35 cellular contexts compared by ENCODE assay signal in genomic region chr17:18987862-18988545, GRCh38. TPM values are rescaled to one million over a fixed set of nuclear protein-coding genes. Genes with fewer than 3 reads are reported as not detected.
DNase-seq lines count a peak whose midpoint lies in the region; ATAC-seq and TF ChIP-seq lines count a peak whose summit lies in the region.
"Had no signal": no experiment of that assay in that cellular context is flagged by ENCODE, and none has a peak within 500 bp of the region (broad histone marks: within the 10 kb centered on the region; RNA-seq: fewer than 3 reads in every experiment).

No MANE protein-coding gene starts in this region.

- no TSS peak for BruUV-seq in Panc1 (replicated peaks; lab: Mats Ljungman, UMichigan)

- H3K4me3 ChIP-seq in left ventricle myocardium inferior (no peak overlapping the region), Panc1 (ENCODE audit: low read depth in 2 of 2, low read length in 2 of 2) (no peak overlapping the region), liver (ENCODE audit: low read depth in 1 of 3, low read length in 3 of 3) (no peak overlapping the region), suprapubic skin (no peak overlapping the region)
- H3K4me3 ChIP-seq: coronary artery, testis, vagina had no signal

- H3K9me3 ChIP-seq in left ventricle myocardium inferior (replicated peaks) (no peaks in the 10 kb centered on the region), Panc1 (ENCODE audit: control insufficient read depth, insufficient read depth, low read depth, low read length) (no peaks in the 10 kb centered on the region), liver (ENCODE audit: control insufficient read depth in 4 of 4, low read length in 3 of 4) (no peaks in the 10 kb centered on the region), suprapubic skin (no peaks in the 10 kb centered on the region)
- H3K9me3 ChIP-seq: testis, vagina had no signal

- intact Hi-C loops in Right ventricle myocardium inferior (cut with DNase I) = no loop called here
- intact Hi-C loops in left ventricle myocardium inferior (cut with micrococcal nuclease) = no loop called here
- intact Hi-C loops in Panc1 (cut with micrococcal nuclease; ENCODE audit: unreplicated experiment) = no loop called here

- H3K4me1 ChIP-seq in left ventricle myocardium inferior (peaks cover 13% of the 10 kb centered on the region), Panc1 (ENCODE audit: control insufficient read depth, insufficient read depth, low read length) (0 out of 2 replicates have a peak, but pooled peaks cover 4% of the 10 kb centered on the region), liver (ENCODE audit: control insufficient read depth in 4 of 4, insufficient read depth in 4 of 4, low read length in 3 of 4) (peaks cover 21 to 56% (median 42%) of the 10 kb centered on the region in 4 donors), suprapubic skin (peaks cover 76% of the 10 kb centered on the region)
- H3K4me1 ChIP-seq: testis had no signal

- H3K36me3 ChIP-seq in left ventricle myocardium inferior (no peaks in the 10 kb centered on the region), Panc1 (ENCODE audit: control insufficient read depth, insufficient read depth, low read length) (no peaks in the 10 kb centered on the region), liver (ENCODE audit: control insufficient read depth in 4 of 4, insufficient read depth in 3 of 4, low read depth in 1 of 4, low read length in 3 of 4) (peaks cover 0 to 5% (median 2%) of the 10 kb centered on the region in 4 donors), suprapubic skin (no peaks in the 10 kb centered on the region)
- H3K36me3 ChIP-seq: vagina had no signal

- POLR2A ChIA-PET in Panc1 (lab: Charles Lee) = no interaction called here

- CTCF ChIA-PET in Panc1 (lab: Charles Lee) = no interaction called here

- no peak overlapping the region for H3K9ac ChIP-seq in liver (ENCODE audit: low read depth in 1 of 2, low read length in 2 of 2)

- peak; percentile 67 for DNase-seq in Right ventricle myocardium inferior (ENCODE audit: missing footprints)
- DNase-seq in left ventricle myocardium inferior = no peak
- no peak for DNase-seq in Panc1 (ENCODE audit: low read depth, low spot score)
- DNase-seq in suprapubic skin (ENCODE audit: low spot score in 2 of 2) = no peak
- DNase-seq in inferior parietal cortex (ENCODE audit: extremely low spot score) = no peak
- no peak for DNase-seq in SKM-1 (lab: John Stamatoyannopoulos, UW; ENCODE audit: unreplicated experiment)
- DNase-seq: activated CD4-positive, CD25-positive, alpha-beta regulatory T cell treated with anti-CD3 and anti-CD28 coated beads, Interleukin-2, amount 50 U/mL, for 72 hours; activated CD8-positive, alpha-beta T cell treated with anti-CD3 and anti-CD28 coated beads for 36 hours; CD8-positive, alpha-beta T cell; DMS 273 treated with DMSO at 0.1 percent for 48 hours; endodermal cell; foreskin melanocyte; hippocampal formation; midbrain; natural killer cell; NCI-H1092 treated with DMSO at 0.1 percent for 48 hours; NCI-H187; NCI-H526 treated with DMSO at 0.1 percent for 48 hours; stimulated activated CD4-positive, alpha-beta T cell treated with anti-CD3 and anti-CD28 coated beads, Interleukin-12 subunit alpha, Interleukin-12 subunit beta, amount 100 ng/mL, for 4 hours; stimulated activated naive B cell treated with anti-CD40 and anti-IgM and Interleukin-4, amounts not matched to agents 10 μg/mL and 1 μg/mL and 100 μg/mL, for 72 hours; testis had no signal

- peak; percentile 12 for ATAC-seq in Right ventricle myocardium inferior
- ATAC-seq in Panc1 = peak; percentile 15; the same call in 1 of the 2 replicates
- no peak for ATAC-seq in HG02981 (IDR thresholded peaks at IDR 0.05; ENCODE audit: unreplicated experiment)
- ATAC-seq: activated CD8-positive, alpha-beta T cell treated with anti-CD3 and anti-CD28 coated beads for 36 hours; activated naive CD4-positive, alpha-beta T cell treated with anti-CD3 and anti-CD28 coated beads, Interleukin-2, amount 50 U/mL, for 72 hours; CD8-positive, alpha-beta T cell; esophagus mucosa; natural killer cell; stimulated activated naive B cell treated with anti-CD40 and anti-IgM and Interleukin-4, amounts not matched to agents 10 μg/mL and 1 μg/mL and 100 μg/mL, for 72 hours had no signal

- in situ Hi-C loops in Panc1 (cut with HindIII; ENCODE audit: low pct_unique_long_range_greater_than_20kb, low sequenced_read_pairs) = no loop called here

- peak in 1 of 2 donors; percentile 60 for TF ChIP-seq RAD21 in liver (IDR thresholded peaks at IDR 0.05)

- no peak overlapping the region for H3K27ac ChIP-seq in left ventricle myocardium inferior (replicated peaks)
- no peak overlapping the region for H3K27ac ChIP-seq in Panc1 (ENCODE audit: low read length)
- peak overlapping the region; percentile 69 to 80 for H3K27ac ChIP-seq in liver (ENCODE audit: low read depth in 1 of 2, low read length in 2 of 2)
- peak overlapping the region; percentile 29 for H3K27ac ChIP-seq in suprapubic skin
- H3K27ac ChIP-seq: coronary artery, testis, vagina had no signal

- TF ChIP-seq EP300 in suprapubic skin (IDR thresholded peaks at IDR 0.05) = no peak

- TF ChIP-seq CTCF in left ventricle myocardium inferior (IDR thresholded peaks at IDR 0.05; ENCODE audit: borderline replicate concordance) (no peak), Panc1 (IDR thresholded peaks at IDR 0.05) (no peak), liver (IDR thresholded peaks at IDR 0.05; ENCODE audit: low read depth, low read length, missing input control) (no peak), suprapubic skin (IDR thresholded peaks at IDR 0.05) (no peak)

- 40% methylated on average over 14 of the region's 14 CpGs for WGBS in liver
- 62% methylated on average over 5 of the region's 14 CpGs for WGBS in suprapubic skin

- no peak for TF ChIP-seq POLR2A in suprapubic skin (IDR thresholded peaks at IDR 0.05)

- H3K27me3 ChIP-seq in left ventricle myocardium inferior (ENCODE audit: low read depth) (no peaks in the 10 kb centered on the region), Panc1 (ENCODE audit: control insufficient read depth, insufficient read depth, low read length) (no peaks in the 10 kb centered on the region), liver (ENCODE audit: control insufficient read depth in 4 of 4, insufficient read depth in 4 of 4, low read length in 3 of 4) (no peaks in the 10 kb centered on the region), suprapubic skin (no peaks in the 10 kb centered on the region)
- H3K27me3 ChIP-seq: testis, vagina had no signal

TF ChIP-seq in liver, 16 proteins besides CTCF, POLR2A, EP300 and RAD21 (continues in another document):
- TF ChIP-seq RXRA (IDR thresholded peaks at IDR 0.05) (peak; percentile 75 to 95), MAX (IDR thresholded peaks at IDR 0.05) (peak; percentile 83), ZBTB33 (IDR thresholded peaks at IDR 0.05) (peak; percentile 2), HNF4G (IDR thresholded peaks at IDR 0.05) (peak; percentile 59), FOXA2 (IDR thresholded peaks at IDR 0.05) (peak; percentile 82), EGR1 (IDR thresholded peaks at IDR 0.05; ENCODE audit: low read depth in 2 of 2) (no peak), ATF3 (IDR thresholded peaks at IDR 0.05) (peak; percentile 7), NR2F2 (IDR thresholded peaks at IDR 0.05) (peak; percentile 66), JUND (IDR thresholded peaks at IDR 0.05) (peak in 1 of 2 donors; percentile 75), YY1 (IDR thresholded peaks at IDR 0.05) (peak; percentile 24), SP1 (IDR thresholded peaks at IDR 0.05) (peak; percentile 74), HNF4A (conservative IDR thresholded peaks at IDR 0.05) (peak; percentile 80 to 89), GABPA (IDR thresholded peaks at IDR 0.05 in 1 of 2, conservative IDR thresholded peaks at IDR 0.05 in 1 of 2) (peak in 1 of 2 donors; percentile 61), TAF1 (conservative IDR thresholded peaks at IDR 0.05) (no peak), FOXA1 (IDR thresholded peaks at IDR 0.05) (peak; percentile 75)

RNA-seq across cellular contexts. Expression of gene FAM83G, which starts 16.6 kb away (rescaled TPM):
- total RNA-seq in Right ventricle myocardium inferior = 2.7 TPM
- 2.2 TPM for total RNA-seq in left ventricle myocardium inferior
- total RNA-seq in Panc1 (2021; ENCODE audit: unreplicated experiment) = 17.3 TPM
- 15.6 TPM for polyA plus RNA-seq in Panc1 (2012; ENCODE audit: insufficient read length)
- total RNA-seq in liver = 10 to 100 TPM in 1 of 2 donors, 1 to 10 TPM in 1; 5.2 to 25.0 TPM
- 10 to 100 TPM in 1 of 2 donors, 1 to 10 TPM in 1; 5.3 to 17.6 TPM for polyA plus RNA-seq in liver
- total RNA-seq in suprapubic skin = 100 to 1,000 TPM; 205 to 261 (median 210) TPM

RNA-seq across cellular contexts. Expression of gene SLC5A10, which starts 36.0 kb away (rescaled TPM):
- total RNA-seq in Right ventricle myocardium inferior (not detected), left ventricle myocardium inferior (not detected), Panc1 (2021; ENCODE audit: unreplicated experiment) (not detected), liver (under 1 TPM; 0.17 to 0.23 TPM), suprapubic skin (1 to 10 TPM in 2 of 4 donors, under 1 TPM in 2; 0.31 to 1.5 (median 0.94) TPM)
- polyA plus RNA-seq in Panc1 (2012; ENCODE audit: insufficient read length) = not detected
- under 1 TPM; 0.05 to 0.13 TPM for polyA plus RNA-seq in liver
- total RNA-seq: A172; activated CD8-positive, alpha-beta T cell treated with anti-CD3 and anti-CD28 coated beads for 36 hours; activated naive CD4-positive, alpha-beta T cell treated with anti-CD3 and anti-CD28 coated beads, Interleukin-2, amount 50 U/mL, for 72 hours; activated T-helper 2 cell treated with anti-CD3 and anti-CD28 coated beads, Interferon-gamma antibody, Interleukin-2, Interleukin-4, amounts not matched to agents 10 μg/mL and 5 μg/mL and 100 μg/mL, durations not matched to agents 14 hours and 24 hours and 36 hours; CD8-positive, alpha-beta T cell; G401; H4; M059J; osteoblast; RPMI7951; T-helper 1 cell treated with Interleukin-12 subunit alpha and Interleukin-12 subunit beta and Interleukin-4 antibody, amounts not matched to agents 30 ng/mL and 1 ng/mL, for 36 hours; vagina had no signal

RNA-seq across cellular contexts. Expression of gene GRAP, which starts 58.8 kb away (rescaled TPM):
- total RNA-seq in Right ventricle myocardium inferior (2.0 TPM), left ventricle myocardium inferior (1.7 TPM), Panc1 (2021; ENCODE audit: unreplicated experiment) (0.21 TPM), liver (1 to 10 TPM; 4.4 to 6.5 TPM), suprapubic skin (1 to 10 TPM; 1.1 to 3.1 (median 1.9) TPM)
- polyA plus RNA-seq in Panc1 (2012; ENCODE audit: insufficient read length) = not detected
- 1 to 10 TPM; 1.2 to 6.0 TPM for polyA plus RNA-seq in liver
- total RNA-seq: A172, osteoblast, RPMI7951 had no signal

Comparison
In these comparisons a context has a peak if more than half of its experiments do, and no peak if none do; other contexts are left out.
1. H3K27ac ChIP-seq: peak in liver (2 of 2) and suprapubic skin (single experiment); none in left ventricle myocardium inferior (single experiment) and Panc1 (single experiment).
2. RNA of gene FAM83G, which starts 16.6 kb away (total RNA-seq): 205 to 261 TPM in suprapubic skin; 5.2 to 25.0 TPM in liver, 17.3 TPM in Panc1 (single experiment), 2.7 TPM in Right ventricle myocardium inferior (single experiment) and 2.2 TPM in left ventricle myocardium inferior (single experiment); every median in the first group is over 4 times any median in the second.